20 cellular contexts compared by ENCODE assay signal in genomic region chr6:75643173-75643572, GRCh38. TPM values are rescaled to one million over a fixed set of nuclear protein-coding genes. Genes with fewer than 3 reads are reported as not detected.
DNase-seq lines count a peak whose midpoint lies in the region; ATAC-seq, FAIRE-seq and TF ChIP-seq lines count a peak whose summit lies in the region.
"Had no signal": no experiment of that assay in that cellular context is flagged by ENCODE, and none has a peak within 500 bp of the region (broad histone marks: within the 10 kb centered on the region; RNA-seq: fewer than 3 reads in every experiment).

No MANE protein-coding gene starts in this region.

- H3K4me3 ChIP-seq in BJ (ENCODE audit: low read depth, low read length) = no peak overlapping the region
- H3K4me3 ChIP-seq: testis had no signal

- H3K27me3 Mint-ChIP-seq in natural killer cell (ENCODE audit: low read depth in 2 of 2) = no peaks in the 10 kb centered on the region
- H3K27me3 Mint-ChIP-seq: activated naive CD8-positive, alpha-beta T cell had no signal

- no peak overlapping the region for H3K4me3 Mint-ChIP-seq in natural killer cell
- H3K4me3 Mint-ChIP-seq: activated naive CD8-positive, alpha-beta T cell had no signal

- H3K4me1 Mint-ChIP-seq in natural killer cell = peaks cover 0 to 5% of the 10 kb centered on the region in 2 donors

- POLR2A ChIA-PET in BJ (lab: Charles Lee) = no interaction called here

- intact Hi-C loops in natural killer cell (cut with micrococcal nuclease) = no loop called here

- peaks cover 4% of the 10 kb centered on the region; the same call in 1 of the 2 replicates for H3K36me3 ChIP-seq in BJ (ENCODE audit: control insufficient read depth, insufficient read depth, low read length)

- peak; percentile 78 for FAIRE-seq in GM19239 (lab: Jason Lieb, UNC)

- no peak overlapping the region for H3K27ac Mint-ChIP-seq in natural killer cell

- no peak for TF ChIP-seq CTCF in BJ (IDR thresholded peaks at IDR 0.05; ENCODE audit: insufficient read depth, low read depth, low read length)
- TF ChIP-seq CTCF in natural killer cell (IDR thresholded peaks at IDR 0.05) = no peak

- CTCF ChIA-PET in BJ (lab: Yijun Ruan, JAX) = interaction anchor here (1.1 kb wide), 1 partner anchor 13 kb away, joined by 3 read pairs; no protein-coding TSS in a partner anchor

- ATAC-seq in HG02588 (IDR thresholded peaks at IDR 0.05; ENCODE audit: unreplicated experiment) = no peak
- ATAC-seq in natural killer cell = no peak
- no peak for ATAC-seq in GM18498 (IDR thresholded peaks at IDR 0.05; ENCODE audit: unreplicated experiment)

- DNase-seq in BJ (ENCODE audit: low read depth) = peak; percentile 19
- no peak for DNase-seq in GM19239 (ENCODE audit: insufficient read length, low spot score)
- peak; percentile 6 for DNase-seq in astrocyte of the hippocampus (ENCODE audit: low read depth, low spot score)
- DNase-seq in renal cortical epithelial cell (ENCODE audit: low read depth) = peak; percentile 51
- DNase-seq in natural killer cell = no peak
- DNase-seq: DMS79 treated with DMSO at 0.1 percent for 48 hours; foreskin melanocyte; KBM-7; mesendoderm; MM.1S; NCI-H1417 treated with DMSO at 0.1 percent for 48 hours; NCI-H446; NCI-H82; nucleus accumbens; stimulated activated CD4-positive, alpha-beta T cell treated with anti-CD3 and anti-CD28 coated beads, Interleukin-4, amount 100 ng/mL, for 1 hour; stimulated activated naive CD4-positive, alpha-beta T cell; testis had no signal

- H3K9me3 Mint-ChIP-seq in natural killer cell = no peaks in the 10 kb centered on the region

- H3K27me3 ChIP-seq in BJ (ENCODE audit: control insufficient read depth, insufficient read depth, low read length) = no peaks in the 10 kb centered on the region
- H3K27me3 ChIP-seq: testis had no signal

- no peaks in the 10 kb centered on the region for H3K36me3 Mint-ChIP-seq in natural killer cell

RNA-seq across cellular contexts. Expression of gene SENP6, which starts 41.5 kb away (rescaled TPM):
- polyA plus RNA-seq in BJ (2011; rRNA removed) = 9.9 and 25.3 TPM in 2 replicates
- 10.8 and 20.6 TPM in 2 replicates for polyA minus RNA-seq in BJ (2011; rRNA and poly(A)+ RNA removed)
- total RNA-seq in renal cortical epithelial cell (47.8 and 104 TPM in 2 replicates), natural killer cell (100 to 1,000 TPM; 102 to 117 (median 108) TPM)

Comparison
In these comparisons a context has a peak if more than half of its experiments do, and no peak if none do; other contexts are left out.
1. DNase-seq: peak in BJ (single experiment), astrocyte of the hippocampus (single experiment) and renal cortical epithelial cell (single experiment); none in GM19239 (single experiment) and natural killer cell (single experiment).